In genomic region chr11:1595994-1596575, GRCh38 we compare ENCODE assay signal across 13 cellular contexts. TPM values are rescaled to one million over a fixed set of nuclear protein-coding genes. Genes with fewer than 3 reads are reported as not detected.
"Had no signal": no experiment of that assay in that cellular context is flagged by ENCODE, and none has a peak within 500 bp of the region (broad histone marks: within the 10 kb centered on the region; RNA-seq: fewer than 3 reads in every experiment).

No MANE protein-coding gene starts in this region.

RNA-seq across cellular contexts. Expression of gene KRTAP5-2, which starts 2.0 kb away (rescaled TPM):
- total RNA-seq: activated CD4-positive, alpha-beta memory T cell treated with anti-CD3 and anti-CD28 coated beads for 36 hours; activated CD4-positive, alpha-beta T cell treated with anti-CD3 and anti-CD28 coated beads for 36 hours; astrocyte; cardiac muscle cell; esophagus muscularis mucosa; heart left ventricle; left ventricle myocardium superior; natural killer cell treated with Interleukin-12 subunit alpha and Interleukin-12 subunit beta and Interleukin-15 and Interleukin-18, amount 100 ng/mL, for 72 hours; occipital lobe; posterior vena cava; right cardiac atrium; uterus had no signal
- polyA plus RNA-seq: cardiac muscle cell, heart left ventricle, right cardiac atrium had no signal

RNA-seq across cellular contexts. Expression of gene KRTAP5-1, which starts 11.0 kb away (rescaled TPM):
- total RNA-seq: activated CD4-positive, alpha-beta memory T cell treated with anti-CD3 and anti-CD28 coated beads for 36 hours; activated CD4-positive, alpha-beta T cell treated with anti-CD3 and anti-CD28 coated beads for 36 hours; astrocyte; cardiac muscle cell; esophagus muscularis mucosa; heart left ventricle; left ventricle myocardium superior; natural killer cell treated with Interleukin-12 subunit alpha and Interleukin-12 subunit beta and Interleukin-15 and Interleukin-18, amount 100 ng/mL, for 72 hours; occipital lobe; posterior vena cava; right cardiac atrium; uterus had no signal
- polyA plus RNA-seq: adipose tissue, cardiac muscle cell, heart left ventricle, right cardiac atrium had no signal

RNA-seq across cellular contexts. Expression of gene KRTAP5-3, which starts 12.2 kb away (rescaled TPM):
- total RNA-seq: activated CD4-positive, alpha-beta memory T cell treated with anti-CD3 and anti-CD28 coated beads for 36 hours; activated CD4-positive, alpha-beta T cell treated with anti-CD3 and anti-CD28 coated beads for 36 hours; astrocyte; cardiac muscle cell; esophagus muscularis mucosa; heart left ventricle; left ventricle myocardium superior; natural killer cell treated with Interleukin-12 subunit alpha and Interleukin-12 subunit beta and Interleukin-15 and Interleukin-18, amount 100 ng/mL, for 72 hours; occipital lobe; posterior vena cava; right cardiac atrium; uterus had no signal
- polyA plus RNA-seq: adipose tissue, cardiac muscle cell, heart left ventricle, right cardiac atrium had no signal

RNA-seq across cellular contexts. Expression of gene KRTAP5-4, which starts 25.9 kb away (rescaled TPM):
- total RNA-seq: activated CD4-positive, alpha-beta memory T cell treated with anti-CD3 and anti-CD28 coated beads for 36 hours; activated CD4-positive, alpha-beta T cell treated with anti-CD3 and anti-CD28 coated beads for 36 hours; astrocyte; cardiac muscle cell; esophagus muscularis mucosa; heart left ventricle; left ventricle myocardium superior; natural killer cell treated with Interleukin-12 subunit alpha and Interleukin-12 subunit beta and Interleukin-15 and Interleukin-18, amount 100 ng/mL, for 72 hours; occipital lobe; posterior vena cava; right cardiac atrium; uterus had no signal
- polyA plus RNA-seq: adipose tissue, cardiac muscle cell, heart left ventricle, right cardiac atrium had no signal
